20 cellular contexts compared by ENCODE assay signal in the genomic region with DNA sequence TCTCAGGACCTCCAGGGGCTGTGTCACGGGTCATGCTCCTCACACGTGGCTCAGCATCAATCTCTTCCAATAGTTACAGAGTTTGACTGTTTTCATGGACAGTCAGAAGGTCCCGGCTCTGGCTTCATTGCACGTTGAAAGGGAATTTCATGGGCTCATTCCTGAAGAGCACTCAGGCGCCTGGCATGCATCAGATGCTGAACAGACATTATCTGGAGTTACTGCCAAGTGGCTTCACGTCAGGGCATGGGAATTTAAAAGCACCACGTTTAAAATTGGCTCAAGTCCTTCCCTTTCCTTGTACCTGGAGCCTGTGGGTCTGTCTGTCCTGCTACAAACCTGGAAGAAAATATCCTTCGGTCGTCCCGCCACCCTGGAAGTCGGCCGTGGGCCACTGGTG. TPM values are rescaled to one million over a fixed set of nuclear protein-coding genes. Genes with fewer than 3 reads are reported as not detected.
DNase-seq lines count a peak whose midpoint lies in the region; ATAC-seq and TF ChIP-seq lines count a peak whose summit lies in the region.
"Had no signal": no experiment of that assay in that cellular context is flagged by ENCODE, and none has a peak within 500 bp of the region (broad histone marks: within the 10 kb centered on the region; RNA-seq: fewer than 3 reads in every experiment).

No MANE protein-coding gene starts in this region.

- H3K27me3 ChIP-seq in iPS-20b (ENCODE audit: insufficient read depth, low read length), result no peaks in the 10 kb centered on the region
- H3K27me3 ChIP-seq in suprapubic skin, result peaks cover 49% of the 10 kb centered on the region
- H3K27me3 ChIP-seq: testis had no signal

- H3K4me3 Mint-ChIP-seq in HFFc6, result no peak overlapping the region; the same call in 1 of the 2 replicates
- H3K4me3 Mint-ChIP-seq: naive thymus-derived CD4-positive, alpha-beta T cell had no signal

- no peaks in the 10 kb centered on the region for H3K36me3 Mint-ChIP-seq in HFFc6 (ENCODE audit: low read depth)
- H3K36me3 Mint-ChIP-seq: activated naive CD4-positive, alpha-beta T cell treated with anti-CD3 and anti-CD28 coated beads, Interleukin-2, amount 50 U/mL, for 72 hours; naive thymus-derived CD4-positive, alpha-beta T cell had no signal

- H3K9me3 ChIP-seq in iPS-20b (ENCODE audit: insufficient read depth, low read depth, low read length), result no peaks in the 10 kb centered on the region
- no peaks in the 10 kb centered on the region for H3K9me3 ChIP-seq in suprapubic skin
- H3K9me3 ChIP-seq: testis had no signal

- H3K36me3 ChIP-seq in iPS-20b (ENCODE audit: insufficient read depth, low read depth, low read length) (no peaks in the 10 kb centered on the region), suprapubic skin (no peaks in the 10 kb centered on the region)

- peaks cover 35% of the 10 kb centered on the region for H3K27me3 Mint-ChIP-seq in HFFc6 (ENCODE audit: insufficient read depth)

- H3K4me1 ChIP-seq in iPS-20b (ENCODE audit: insufficient read depth, low read length) (peaks cover 19% of the 10 kb centered on the region; the same call in 1 of the 2 replicates), suprapubic skin (peaks cover 7% of the 10 kb centered on the region)
- H3K4me1 ChIP-seq: parathyroid adenoma, testis had no signal

- TF ChIP-seq CTCF in HFFc6 (IDR thresholded peaks at IDR 0.05) (no peak), cardiac fibroblast (IDR thresholded peaks at IDR 0.05; ENCODE audit: low read depth, low read length) (no peak), suprapubic skin (IDR thresholded peaks at IDR 0.05) (no peak)

- H3K9ac ChIP-seq in iPS-20b (ENCODE audit: low read depth, low read length), result no peak overlapping the region
- H3K9ac ChIP-seq: parathyroid adenoma had no signal

- 54% methylated on average over 12 of the region's 12 CpGs for WGBS in suprapubic skin

- DNase-seq in HFFc6 (peak; percentile 63), cardiac fibroblast (ENCODE audit: low read depth in 2 of 2) (peak; percentile 33 to 56), suprapubic skin (ENCODE audit: low spot score in 2 of 2) (peak; percentile 20 to 43), ureter (ENCODE audit: low spot score) (no peak), middle frontal gyrus (ENCODE audit: extremely low spot score, low spot score) (no peak)
- DNase-seq: activated T-cell treated with anti-CD3 and anti-CD28 coated beads for 4 hours; caudate nucleus; effector CD8-positive, alpha-beta T cell; naive thymus-derived CD4-positive, alpha-beta T cell; NCI-H1694; NCI-H226; stimulated activated CD4-positive, alpha-beta T cell treated with anti-CD3 and anti-CD28 coated beads, Interleukin-4, amount 100 ng/mL, for 4 hours; testis had no signal

- no peak overlapping the region for H3K4me3 ChIP-seq in cardiac fibroblast (replicated peaks in 1 of 2; ENCODE audit: low read depth in 2 of 2, low read length in 2 of 2)
- H3K4me3 ChIP-seq in iPS-20b (ENCODE audit: low read length), result peak overlapping the region; percentile 17; the same call in 1 of the 2 replicates
- no peak overlapping the region for H3K4me3 ChIP-seq in suprapubic skin
- H3K4me3 ChIP-seq: skin epidermis, testis had no signal

- TF ChIP-seq EP300 in suprapubic skin (IDR thresholded peaks at IDR 0.05), result no peak

- H3K9me3 Mint-ChIP-seq in HFFc6, result no peaks in the 10 kb centered on the region; the same call in 1 of the 2 replicates
- H3K9me3 Mint-ChIP-seq: activated naive CD4-positive, alpha-beta T cell treated with anti-CD3 and anti-CD28 coated beads, Interleukin-2, amount 50 U/mL, for 72 hours; naive thymus-derived CD4-positive, alpha-beta T cell had no signal

- no peak for ATAC-seq in HG03196 (IDR thresholded peaks at IDR 0.05; ENCODE audit: unreplicated experiment)
- ATAC-seq: activated naive CD4-positive, alpha-beta T cell treated with anti-CD3 and anti-CD28 coated beads, Interleukin-2, amount 50 U/mL, for 72 hours; naive thymus-derived CD4-positive, alpha-beta T cell had no signal

- H3K4me1 Mint-ChIP-seq in HFFc6 (ENCODE audit: low read depth), result peaks cover 9% of the 10 kb centered on the region

- TF ChIP-seq POLR2A in suprapubic skin (IDR thresholded peaks at IDR 0.05), result no peak

- peak overlapping the region; percentile 19 for H3K27ac ChIP-seq in iPS-20b (ENCODE audit: low read length)
- no peak overlapping the region for H3K27ac ChIP-seq in suprapubic skin
- H3K27ac ChIP-seq: parathyroid adenoma, skin epidermis, testis had no signal

- H3K27ac Mint-ChIP-seq in HFFc6, result peak overlapping the region; percentile 68
- H3K27ac Mint-ChIP-seq: activated naive CD4-positive, alpha-beta T cell treated with anti-CD3 and anti-CD28 coated beads, Interleukin-2, amount 50 U/mL, for 72 hours; naive thymus-derived CD4-positive, alpha-beta T cell had no signal

RNA-seq across cellular contexts. Expression of a gene that starts 50.4 kb away (rescaled TPM):
- total RNA-seq in HFFc6 (2021; fragmentation: NEBNext Ultra II Directional; extraction: Animal tissue kit (Norgen Biotek cat#: 25700)), result 1 to 10 TPM in 2 of 6 experiments, under 1 TPM in 3, not detected in 1; 0.31 to 1.4 (median 0.32) TPM
- total RNA-seq in suprapubic skin (under 1 TPM in 2 of 4 donors, not detected in 2; 0.11 to 0.21 TPM), ureter (1.7 TPM)
- total RNA-seq: M059J, RPMI7951 had no signal

Comparison
In these comparisons a context has a peak if more than half of its experiments do, and no peak if none do; other contexts are left out.
1. DNase-seq: peak in HFFc6 (single experiment), cardiac fibroblast (2 of 2) and suprapubic skin (2 of 2); none in ureter (single experiment) and middle frontal gyrus (single experiment).